Comparison of ENCODE assay signal across 22 cellular contexts in the genomic region with DNA sequence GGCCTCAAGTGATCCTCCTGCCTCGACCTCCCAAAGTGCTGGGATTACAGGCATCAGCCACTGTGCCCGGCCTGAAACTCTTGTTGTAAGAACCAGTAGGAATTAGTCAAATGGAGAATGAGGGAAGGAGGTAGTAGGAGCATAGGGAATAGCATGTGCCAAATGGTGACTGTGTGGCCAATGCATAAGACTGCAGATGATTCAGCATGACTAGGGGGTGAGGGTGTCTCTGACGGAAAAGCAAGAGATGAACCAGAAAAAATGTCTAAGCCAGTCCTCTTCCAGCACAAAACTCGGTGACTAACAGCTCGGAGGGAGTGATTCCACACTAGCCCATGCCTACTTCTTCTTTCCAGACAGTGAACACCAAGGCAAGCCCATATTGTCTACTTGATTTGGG. TPM values are rescaled to one million over a fixed set of nuclear protein-coding genes. Genes with fewer than 3 reads are reported as not detected.
DNase-seq lines count a peak whose midpoint lies in the region; FAIRE-seq and TF ChIP-seq lines count a peak whose summit lies in the region.
"Had no signal": no experiment of that assay in that cellular context is flagged by ENCODE, and none has a peak within 500 bp of the region (broad histone marks: within the 10 kb centered on the region; RNA-seq: fewer than 3 reads in every experiment).

No MANE protein-coding gene starts in this region.

- TF ChIP-seq CTCF in osteoblast (IDR thresholded peaks at IDR 0.05; ENCODE audit: extremely low read depth, low read depth, low read length) (no peak), Peyer's patch (IDR thresholded peaks at IDR 0.05) (no peak)

- no peak overlapping the region for H2AFZ ChIP-seq in osteoblast (ENCODE audit: low read length)

- H3K4me3 ChIP-seq in osteoblast (ENCODE audit: insufficient read depth, low read length), result no peak overlapping the region
- H3K4me3 ChIP-seq in Peyer's patch, result no peak overlapping the region
- H3K4me3 ChIP-seq: adrenal gland, HAP-1 had no signal

- H4K20me1 ChIP-seq in osteoblast (ENCODE audit: insufficient read depth, low read length), result no peaks in the 10 kb centered on the region

- no peaks in the 10 kb centered on the region for H3K9me3 ChIP-seq in osteoblast (ENCODE audit: low read depth, low read length)
- H3K9me3 ChIP-seq in Peyer's patch, result no peaks in the 10 kb centered on the region
- H3K9me3 ChIP-seq: adrenal gland, HAP-1 had no signal

- peak; percentile 91 for FAIRE-seq in RCC 7860 (lab: Jason Lieb, UNC)

- DNase-seq in GM03348 (ENCODE audit: low spot score) (peak; percentile 60), RCC 7860 (ENCODE audit: low spot score) (peak; percentile 67), dedifferentiated amniotic fluid mesenchymal stem cell (ENCODE audit: extremely low spot score) (peak; percentile 15), osteoblast (ENCODE audit: insufficient read length, low spot score, missing footprints) (peak; percentile 83), Peyer's patch (no peak), NCI-H128 (lab: John Stamatoyannopoulos, UW; ENCODE audit: unreplicated experiment) (no peak), GDM1 (lab: John Stamatoyannopoulos, UW) (no peak)
- DNase-seq in activated CD8-positive, alpha-beta memory T cell treated with anti-CD3 and anti-CD28 coated beads for 24 hours, result no peak
- DNase-seq: activated CD4-positive, alpha-beta T cell treated with anti-CD3 and anti-CD28 coated beads, Interleukin-2, amount 10 ng/mL, durations not matched to agents 24 days and 14 days; activated T-cell treated with anti-CD3 and anti-CD28 coated beads, Interleukin-2, amount 50 U/mL, for 4 hours; adrenal gland; foreskin melanocyte; Kasumi-1; mesenchymal stem cell; NCI-H1930; NCI-H526; stimulated activated CD4-positive, alpha-beta T cell treated with anti-CD3 and anti-CD28 coated beads, Interleukin-4, amount 100 ng/mL, for 24 hours; T-helper 17 cell; trophoblast cell had no signal

- TF ChIP-seq POLR2A in Peyer's patch (IDR thresholded peaks at IDR 0.05), result no peak

- H3K27ac ChIP-seq in osteoblast (ENCODE audit: low read depth, low read length), result no peak overlapping the region
- no peak overlapping the region for H3K27ac ChIP-seq in Peyer's patch
- H3K27ac ChIP-seq: adrenal gland had no signal

- H3K36me3 ChIP-seq in osteoblast (ENCODE audit: insufficient read depth, low read length) (no peaks in the 10 kb centered on the region), Peyer's patch (no peaks in the 10 kb centered on the region)
- H3K36me3 ChIP-seq: adrenal gland, HAP-1 had no signal

- H3K4me1 ChIP-seq in osteoblast (ENCODE audit: insufficient read depth, low read length) (peaks cover 3% of the 10 kb centered on the region), Peyer's patch (no peaks in the 10 kb centered on the region)
- H3K4me1 ChIP-seq: adrenal gland, HAP-1 had no signal

- no peaks in the 10 kb centered on the region for H3K79me2 ChIP-seq in osteoblast (ENCODE audit: insufficient read depth, low read length)

- H3K27me3 ChIP-seq in osteoblast (ENCODE audit: insufficient read depth, low read length) (no peaks in the 10 kb centered on the region), Peyer's patch (no peaks in the 10 kb centered on the region)

- no peak overlapping the region for H3K4me2 ChIP-seq in osteoblast (ENCODE audit: insufficient read depth, low read length)

RNA-seq across cellular contexts. Expression of gene DUSP21, which starts 58.2 kb away (rescaled TPM):
- total RNA-seq in osteoblast, result not detected in 2 replicates
- not detected for total RNA-seq in Peyer's patch
- total RNA-seq: activated CD4-positive, alpha-beta T cell treated with anti-CD3 and anti-CD28 coated beads, Interleukin-2, amount 10 ng/mL, durations not matched to agents 24 days and 14 days; activated T-cell treated with anti-CD3 and anti-CD28 coated beads, Interleukin-2, amount 50 U/mL, for 4 hours; adrenal gland; dermis microvascular lymphatic vessel endothelial cell; sciatic nerve; T-helper 17 cell had no signal

Comparison
In these comparisons a context has a peak if more than half of its experiments do, and no peak if none do; other contexts are left out.
1. DNase-seq: peak in GM03348 (single experiment), RCC 7860 (single experiment), dedifferentiated amniotic fluid mesenchymal stem cell (single experiment) and osteoblast (single experiment); none in activated CD8-positive, alpha-beta memory T cell treated with anti-CD3 and anti-CD28 coated beads for 24 hours (single experiment), Peyer's patch (0 of 3), NCI-H128 (single experiment) and GDM1 (single experiment).